In the genomic region with DNA sequence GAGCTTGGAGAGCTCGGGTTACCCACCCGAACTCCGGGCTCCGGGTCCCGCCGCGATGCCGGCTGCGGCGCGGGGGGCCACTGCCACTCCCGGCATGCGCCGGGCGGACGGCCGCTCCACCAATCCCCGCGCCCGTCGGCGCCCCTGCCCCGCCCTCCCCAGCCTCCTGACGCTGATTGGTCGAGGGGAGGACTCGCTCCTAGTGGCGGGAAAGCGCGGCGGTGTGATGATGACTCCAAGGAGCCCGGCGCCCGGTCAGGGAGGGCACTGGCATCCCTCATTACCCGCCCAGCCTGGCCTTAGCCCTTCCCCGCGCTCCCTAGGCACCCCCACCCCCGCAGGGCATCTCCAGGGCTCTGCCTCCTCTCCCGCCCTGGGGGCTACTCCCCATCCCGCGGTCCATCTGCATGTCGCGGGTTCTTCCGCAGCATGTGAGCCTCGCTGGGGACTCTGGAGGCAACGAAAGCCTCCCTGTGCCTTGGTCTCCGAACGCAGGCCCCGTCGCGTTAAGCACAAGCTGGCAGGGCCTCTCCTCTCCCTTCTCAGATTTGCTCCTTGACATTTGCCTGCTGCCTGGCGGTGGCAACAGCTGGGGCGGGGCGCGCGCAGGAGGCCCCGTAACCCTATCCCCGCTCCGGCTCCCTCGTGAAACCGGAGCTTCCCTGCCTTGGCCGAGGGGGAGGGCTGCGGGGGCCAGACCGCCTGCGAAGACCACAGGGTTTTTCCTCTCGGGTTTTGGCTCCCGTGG, we compare ENCODE assay signal across 8 cellular contexts. TPM values are rescaled to one million over a fixed set of nuclear protein-coding genes. Genes with fewer than 3 reads are reported as not detected.
DNase-seq lines count a peak whose midpoint lies in the region; ATAC-seq, FAIRE-seq and TF ChIP-seq lines count a peak whose summit lies in the region.

No MANE protein-coding gene starts in this region.

- TF ChIP-seq CTCF in right atrium auricular region (IDR thresholded peaks at IDR 0.05), result no peak
- TF ChIP-seq CTCF in psoas muscle (IDR thresholded peaks at IDR 0.05), result no peak

- ATAC-seq in HG02798 (IDR thresholded peaks at IDR 0.05; ENCODE audit: poor library complexity, unreplicated experiment) (peak; percentile 94), psoas muscle (peak; percentile 58 to 81 (median 66))

- FAIRE-seq in GM12891 (lab: Jason Lieb, UNC), result peak; percentile 97

- 0 to 1% (median 1%) methylated on average over 58 to 66 of the region's 66 CpGs for WGBS in psoas muscle, 3 donors

- no peaks in the 10 kb centered on the region for H3K9me3 ChIP-seq in right atrium auricular region
- no peaks in the 10 kb centered on the region for H3K9me3 ChIP-seq in psoas muscle

- H3K27me3 ChIP-seq in right atrium auricular region, result no peaks in the 10 kb centered on the region
- no peaks in the 10 kb centered on the region for H3K27me3 ChIP-seq in psoas muscle (ENCODE audit: insufficient read depth in 3 of 3, low read length in 2 of 3)

- H3K36me3 ChIP-seq in right atrium auricular region (no peaks in the 10 kb centered on the region), psoas muscle (ENCODE audit: insufficient read depth in 1 of 2, low read depth in 1 of 2) (peaks cover 0 to 13% of the 10 kb centered on the region in 2 donors)

- no peak for TF ChIP-seq POLR2A in GM12891 (IDR thresholded peaks at IDR 0.05; ENCODE audit: low read depth, low read length)

- peak overlapping the region in 1 of 2 donors; percentile 23 for H3K27ac ChIP-seq in right atrium auricular region
- H3K27ac ChIP-seq in psoas muscle, result peak overlapping the region; percentile 88

- peaks cover 0 to 15% of the 10 kb centered on the region in 2 donors for H3K4me1 ChIP-seq in right atrium auricular region
- H3K4me1 ChIP-seq in psoas muscle, result peaks cover 42% of the 10 kb centered on the region

- intact Hi-C loops in psoas muscle (cut with DNase I), result no loop called here

- DNase-seq in GM12891 (ENCODE audit: insufficient read length, low spot score), result peak; percentile 100
- peak; percentile 91 for DNase-seq in NCI-H146 treated with DMSO at 0.1 percent for 48 hours (lab: John Stamatoyannopoulos, UW; ENCODE audit: unreplicated experiment)
- peak; percentile 77 to 89 (median 86) for DNase-seq in T-helper 1 cell
- peak; percentile 72 for DNase-seq in amniotic epithelial cell (ENCODE audit: low read depth)
- peak; percentile 90 for DNase-seq in right atrium auricular region (ENCODE audit: low spot score)
- peak; percentile 90 to 96 for DNase-seq in psoas muscle
- peak; percentile 90 for DNase-seq in ureter (ENCODE audit: low spot score)

- H3K4me3 ChIP-seq in right atrium auricular region (peak overlapping the region; percentile 65 to 68), psoas muscle (peak overlapping the region; percentile 83)

TF ChIP-seq in GM12891, 5 proteins besides CTCF, POLR2A, EP300 and RAD21:
- TF ChIP-seq SPI1 (IDR thresholded peaks at IDR 0.05; ENCODE audit: low read depth, low read length) (no peak), PAX5 (IDR thresholded peaks at IDR 0.05; ENCODE audit: insufficient read depth, low read length, severe bottlenecking) (no peak), TAF1 (IDR thresholded peaks at IDR 0.05; ENCODE audit: low read depth, low read length) (no peak), POLR2AphosphoS5 (IDR thresholded peaks at IDR 0.05; ENCODE audit: low read depth, low read length) (no peak), POU2F2 (IDR thresholded peaks at IDR 0.05; ENCODE audit: low read depth, low read length) (no peak)

RNA-seq across cellular contexts. Expression of gene ATP2A1, which starts 1.7 kb away (rescaled TPM):
- 1.6 TPM for polyA plus RNA-seq in GM12891 (2012; ENCODE audit: low read depth, missing spikeins)
- total RNA-seq in right atrium auricular region (under 1 TPM in 1 of 2 donors, not detected in 1; 0.26 TPM), psoas muscle (1,000 to 10,000 TPM in 3 of 4 donors, 100 to 1,000 TPM in 1; 639 to 2,539 (median 1,923) TPM), ureter (0.75 TPM)
- polyA plus RNA-seq in psoas muscle, result 1,000 to 10,000 TPM in 2 of 3 donors, 100 to 1,000 TPM in 1; 169 to 1,914 (median 1,496) TPM

RNA-seq across cellular contexts. Expression of gene SH2B1, which starts 16.4 kb away (rescaled TPM):
- polyA plus RNA-seq in GM12891 (2012; ENCODE audit: low read depth, missing spikeins), result 26.7 TPM
- total RNA-seq in right atrium auricular region (10 to 100 TPM; 31.9 to 36.7 TPM), psoas muscle (10 to 100 TPM; 22.9 to 44.6 (median 39.9) TPM), ureter (55.5 TPM)
- polyA plus RNA-seq in psoas muscle, result 10 to 100 TPM; 21.0 to 47.5 (median 28.1) TPM

RNA-seq across cellular contexts. Expression of gene TUFM, which starts 33.9 kb away (rescaled TPM):
- polyA plus RNA-seq in GM12891 (2012; ENCODE audit: low read depth, missing spikeins), result 166 TPM
- total RNA-seq in right atrium auricular region (100 to 1,000 TPM; 122 to 165 TPM), psoas muscle (100 to 1,000 TPM; 155 to 233 (median 187) TPM), ureter (150 TPM)
- polyA plus RNA-seq in psoas muscle, result 100 to 1,000 TPM; 211 to 355 (median 240) TPM

RNA-seq across cellular contexts. Expression of gene RABEP2, which starts 45.0 kb away (rescaled TPM):
- polyA plus RNA-seq in GM12891 (2012; ENCODE audit: low read depth, missing spikeins), result 21.0 TPM
- total RNA-seq in right atrium auricular region (10 to 100 TPM; 18.2 to 22.5 TPM), psoas muscle (1 to 10 TPM; 3.1 to 7.0 (median 5.2) TPM), ureter (26.5 TPM)
- polyA plus RNA-seq in psoas muscle, result 10 to 100 TPM in 1 of 3 donors, 1 to 10 TPM in 2; 6.2 to 22.8 (median 8.2) TPM

RNA-seq across cellular contexts. Expression of gene CD19, which starts 51.8 kb away (rescaled TPM):
- polyA plus RNA-seq in GM12891 (2012; ENCODE audit: low read depth, missing spikeins), result 58.8 TPM
- total RNA-seq in right atrium auricular region (under 1 TPM in 1 of 2 donors, not detected in 1; 0.24 TPM), psoas muscle (under 1 TPM in 2 of 4 donors, not detected in 2; 0.12 to 0.32 TPM), ureter (not detected)
- polyA plus RNA-seq in psoas muscle, result under 1 TPM in 2 of 3 donors, not detected in 1; 0.10 to 0.17 TPM

Comparison
In these comparisons a context has a peak if more than half of its experiments do, and no peak if none do; other contexts are left out.
1. RNA of gene ATP2A1, which starts 1.7 kb away (total RNA-seq): 639 to 2,539 TPM in psoas muscle; 0.75 TPM in ureter (single experiment) and 0.26 TPM in right atrium auricular region; every median in the first group is over 100 times any median in the second.
2. Peak in every context shown above with its lines, with median percentiles within 50 percentile points of each other: DNase-seq.